Comparison of ENCODE assay signal across 24 cellular contexts in the genomic region with DNA sequence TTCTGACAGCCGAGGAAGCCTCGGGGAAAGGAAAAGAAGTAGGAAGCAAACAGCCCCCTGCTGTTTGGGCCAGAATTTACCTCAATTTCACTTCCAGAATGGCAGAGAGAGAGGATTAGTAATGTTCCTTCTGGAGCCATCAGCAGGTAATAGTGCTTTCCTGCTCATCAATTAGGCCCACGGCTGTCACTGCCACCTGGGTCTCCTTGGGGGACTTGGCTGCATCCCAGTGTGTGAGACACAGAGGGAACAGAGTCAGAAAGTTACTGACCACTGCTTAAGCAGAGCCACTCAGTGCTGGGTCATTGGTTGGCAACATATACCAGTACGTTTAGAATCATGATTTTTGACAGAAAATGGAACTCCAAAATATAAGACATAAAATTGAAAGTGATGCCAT.
"Had no signal": no experiment of that assay in that cellular context is flagged by ENCODE, and none has a peak within 500 bp of the region (broad histone marks: within the 10 kb centered on the region; RNA-seq: fewer than 3 reads in every experiment).

No MANE protein-coding gene starts in this region.

- FAIRE-seq: frontal cortex had no signal

- DNase-seq: activated CD4-positive, alpha-beta memory T cell treated with anti-CD3 and anti-CD28 coated beads, Interleukin-2, amount 10 ng/mL, durations not matched to agents 7 days and 5 days; activated CD4-positive, alpha-beta T cell treated with anti-CD3 and anti-CD28 coated beads for 48 hours; activated CD4-positive, CD25-positive, alpha-beta regulatory T cell; activated naive CD4-positive, alpha-beta T cell treated with Interleukin-2 at 50 U/mL for 16 hours; activated naive CD8-positive, alpha-beta T cell treated with anti-CD3 and anti-CD28 coated beads, Interleukin-2, amount 10 ng/mL, durations not matched to agents 7 days and 5 days; activated T-cell treated with anti-CD3 and anti-CD28 coated beads, Interleukin-2, amount 50 U/mL, for 24 hours; amygdala; body of pancreas; caudate nucleus; effector CD4-positive, alpha-beta T cell; immature natural killer cell; left ventricle myocardium superior; T1000; transverse colon; uterus had no signal

- H3K27ac ChIP-seq: body of pancreas, prostate gland, skin epidermis, transverse colon, uterus had no signal

- H3K9me3 ChIP-seq: body of pancreas, prostate gland, transverse colon, uterus had no signal

- H3K27me3 ChIP-seq: body of pancreas, transverse colon, uterus had no signal

- H3K4me3 ChIP-seq: body of pancreas, coronary artery, prostate gland, skin epidermis, transverse colon, uterus had no signal

- H3K36me3 Mint-ChIP-seq: activated naive CD8-positive, alpha-beta T cell treated with anti-CD3 and anti-CD28 coated beads, Interleukin-2, amount 10 ng/mL, durations not matched to agents 7 days and 5 days; immature natural killer cell; memory B cell had no signal

- H3K4me3 Mint-ChIP-seq: activated CD4-positive, alpha-beta memory T cell treated with anti-CD3 and anti-CD28 coated beads, Interleukin-2, amount 10 ng/mL, durations not matched to agents 7 days and 5 days; activated naive CD8-positive, alpha-beta T cell treated with anti-CD3 and anti-CD28 coated beads, Interleukin-2, amount 10 ng/mL, durations not matched to agents 7 days and 5 days; activated T-cell treated with anti-CD3 and anti-CD28 coated beads, Interleukin-2, amount 50 U/mL, for 24 hours; immature natural killer cell; memory B cell; neural crest cell; stimulated activated naive CD8-positive, alpha-beta T cell treated with anti-CD3 and anti-CD28 coated beads, Interleukin-15, Interleukin-2, amounts not matched to agents 100 ng/mL and 50 ng/mL, for 24 hours had no signal

- H3K4me1 Mint-ChIP-seq: activated CD4-positive, alpha-beta memory T cell treated with anti-CD3 and anti-CD28 coated beads, Interleukin-2, amount 10 ng/mL, durations not matched to agents 7 days and 5 days; activated naive CD8-positive, alpha-beta T cell treated with anti-CD3 and anti-CD28 coated beads, Interleukin-2, amount 10 ng/mL, durations not matched to agents 7 days and 5 days; immature natural killer cell; memory B cell; neural crest cell had no signal

- H3K27me3 Mint-ChIP-seq: activated CD4-positive, alpha-beta memory T cell treated with anti-CD3 and anti-CD28 coated beads, Interleukin-2, amount 10 ng/mL, durations not matched to agents 7 days and 5 days; activated naive CD8-positive, alpha-beta T cell treated with anti-CD3 and anti-CD28 coated beads, Interleukin-2, amount 10 ng/mL, durations not matched to agents 7 days and 5 days; activated T-cell treated with anti-CD3 and anti-CD28 coated beads, Interleukin-2, amount 50 U/mL, for 24 hours; memory B cell; stimulated activated naive CD8-positive, alpha-beta T cell treated with anti-CD3 and anti-CD28 coated beads, Interleukin-15, Interleukin-2, amounts not matched to agents 100 ng/mL and 50 ng/mL, for 24 hours had no signal

- H3K9me3 Mint-ChIP-seq: memory B cell had no signal

- H3K27ac Mint-ChIP-seq: activated CD4-positive, alpha-beta memory T cell treated with anti-CD3 and anti-CD28 coated beads, Interleukin-2, amount 10 ng/mL, durations not matched to agents 7 days and 5 days; activated naive CD8-positive, alpha-beta T cell treated with anti-CD3 and anti-CD28 coated beads, Interleukin-2, amount 10 ng/mL, durations not matched to agents 7 days and 5 days; activated T-cell treated with anti-CD3 and anti-CD28 coated beads, Interleukin-2, amount 50 U/mL, for 24 hours; activated T-helper 2 cell treated with anti-CD3 and anti-CD28 coated beads, Interferon-gamma antibody, Interleukin-2, Interleukin-4, amounts not matched to agents 10 μg/mL and 5 μg/mL and 100 μg/mL, durations not matched to agents 14 hours and 24 hours and 36 hours; immature natural killer cell; memory B cell; stimulated activated naive CD8-positive, alpha-beta T cell treated with anti-CD3 and anti-CD28 coated beads, Interleukin-15, Interleukin-2, amounts not matched to agents 100 ng/mL and 50 ng/mL, for 24 hours had no signal

- H3K36me3 ChIP-seq: prostate gland, transverse colon, uterus had no signal

- H3K4me1 ChIP-seq: body of pancreas, transverse colon, uterus had no signal

- ATAC-seq: body of pancreas, left ventricle myocardium superior, right cardiac atrium had no signal
